25 cellular contexts compared by ENCODE assay signal in the genomic region with DNA sequence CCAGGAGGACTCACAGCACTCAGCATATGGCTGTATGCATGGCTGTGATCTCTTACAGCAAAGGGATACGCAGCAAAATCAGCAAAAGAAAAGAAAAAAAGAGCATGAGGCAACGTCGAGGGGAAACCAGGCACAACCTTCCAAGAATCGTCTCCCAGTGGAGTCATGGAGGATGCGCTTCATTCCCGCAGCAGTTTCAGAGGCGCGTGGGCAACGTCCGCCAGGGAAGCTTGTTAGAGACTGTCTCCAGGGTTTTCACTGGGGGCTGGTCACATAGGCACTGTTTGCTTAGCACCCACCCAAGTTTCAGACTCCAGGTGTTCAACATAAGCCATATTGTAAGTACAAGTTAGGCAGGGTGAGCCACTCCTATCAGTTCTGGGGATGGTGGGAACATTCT. TPM values are rescaled to one million over a fixed set of nuclear protein-coding genes. Genes with fewer than 3 reads are reported as not detected.
DNase-seq lines count a peak whose midpoint lies in the region; ATAC-seq and TF ChIP-seq lines count a peak whose summit lies in the region.
"Had no signal": no experiment of that assay in that cellular context is flagged by ENCODE, and none has a peak within 500 bp of the region (broad histone marks: within the 10 kb centered on the region; RNA-seq: fewer than 3 reads in every experiment).

No MANE protein-coding gene starts in this region.

- H3K9me3 ChIP-seq in right lobe of liver: no peaks in the 10 kb centered on the region
- H3K9me3 ChIP-seq: BE2C, BLaER1 had no signal

- no peaks in the 10 kb centered on the region for H3K27me3 Mint-ChIP-seq in brain
- peaks cover 8% of the 10 kb centered on the region for H3K27me3 Mint-ChIP-seq in glutamatergic neuron (ENCODE audit: unreplicated experiment)
- H3K27me3 Mint-ChIP-seq: CD4-positive, CD25-positive, alpha-beta regulatory T cell had no signal

- TF ChIP-seq POLR2A in right lobe of liver (IDR thresholded peaks at IDR 0.05): no peak

- H3K36me3 Mint-ChIP-seq in brain (peaks cover 17% of the 10 kb centered on the region), glutamatergic neuron (ENCODE audit: unreplicated experiment) (peaks cover 16% of the 10 kb centered on the region)
- H3K36me3 Mint-ChIP-seq: CD14-positive monocyte; CD4-positive, alpha-beta memory T cell; CD4-positive, CD25-positive, alpha-beta regulatory T cell; CD8-positive, alpha-beta memory T cell had no signal

- TF ChIP-seq CTCF in brain (conservative IDR thresholded peaks at IDR 0.05) (no peak), glutamatergic neuron (IDR thresholded peaks at IDR 0.05; ENCODE audit: partially characterized antibody, unreplicated experiment) (no peak), right lobe of liver (IDR thresholded peaks at IDR 0.05) (no peak)

- H3K27ac Mint-ChIP-seq in brain: peak overlapping the region in 4 of 5 experiments; percentile 64 to 89 (median 80)
- peak overlapping the region; percentile 29 for H3K27ac Mint-ChIP-seq in glutamatergic neuron (ENCODE audit: unreplicated experiment)
- H3K27ac Mint-ChIP-seq: CD14-positive monocyte; CD4-positive, alpha-beta memory T cell had no signal

- H3K9me3 Mint-ChIP-seq in brain (peaks cover 0 to 7% (median 0%) of the 10 kb centered on the region in 5 experiments), glutamatergic neuron (ENCODE audit: unreplicated experiment) (peaks cover 8% of the 10 kb centered on the region)

- peak overlapping the region in 2 of 5 experiments; percentile 27 to 66 for H3K4me3 Mint-ChIP-seq in brain
- H3K4me3 Mint-ChIP-seq in glutamatergic neuron (ENCODE audit: unreplicated experiment): no peak overlapping the region
- H3K4me3 Mint-ChIP-seq: CD14-positive monocyte; CD4-positive, alpha-beta memory T cell; CD4-positive, CD25-positive, alpha-beta regulatory T cell; CD8-positive, alpha-beta memory T cell had no signal

- intact Hi-C loops in right lobe of liver (cut with DNase I): no loop called here

- H3K27me3 ChIP-seq in right lobe of liver: no peaks in the 10 kb centered on the region
- H3K27me3 ChIP-seq: BE2C, BLaER1 had no signal

- H3K4me3 ChIP-seq in right lobe of liver: no peak overlapping the region
- H3K4me3 ChIP-seq: BLaER1, GM12878 had no signal

- WGBS in right lobe of liver (ENCODE audit: insufficient coverage, low coverage, low lambda C conversion rate, missing lambda C conversion rate): 66% methylated on average over 8 of the region's 10 CpGs

- ATAC-seq in HG02981 (IDR thresholded peaks at IDR 0.05; ENCODE audit: unreplicated experiment) (no peak), right lobe of liver (no peak)
- ATAC-seq: GM12878 had no signal

- no peaks in the 10 kb centered on the region for H3K4me1 ChIP-seq in right lobe of liver

- DNase-seq in NCI-H82 treated with DMSO at 0.1 percent for 48 hours (lab: John Stamatoyannopoulos, UW; ENCODE audit: unreplicated experiment) (peak; percentile 39), glutamatergic neuron (no peak), NCI-H187 treated with DMSO at 0.1 percent for 48 hours (lab: John Stamatoyannopoulos, UW) (no peak), right lobe of liver (no peak)
- DNase-seq: 8988T; ACHN; BE2C; CD4-positive, alpha-beta memory T cell; CD4-positive, CD25-positive, alpha-beta regulatory T cell; CD8-positive, alpha-beta memory T cell; COR-L47; DMS 273 treated with DMSO at 0.1 percent for 48 hours; DMS153; DMS53; DMS79; DND-41; EL; GDM1 had no signal

- H3K4me1 Mint-ChIP-seq in brain (peaks cover 68% of the 10 kb centered on the region), glutamatergic neuron (ENCODE audit: low read depth, unreplicated experiment) (peaks cover 20% of the 10 kb centered on the region)
- H3K4me1 Mint-ChIP-seq: CD14-positive monocyte; CD4-positive, alpha-beta memory T cell; CD4-positive, CD25-positive, alpha-beta regulatory T cell; CD8-positive, alpha-beta memory T cell had no signal

- H3K36me3 ChIP-seq in right lobe of liver: no peaks in the 10 kb centered on the region
- H3K36me3 ChIP-seq: BLaER1 had no signal

- H3K27ac ChIP-seq in right lobe of liver: no peak overlapping the region
- H3K27ac ChIP-seq: BLaER1 had no signal

RNA-seq across cellular contexts. Expression of a gene that starts 44.6 kb away (rescaled TPM):
- polyA plus RNA-seq in brain (ENCODE audit: insufficient read depth, low read depth, low replicate concordance): 32.7 TPM
- total RNA-seq in glutamatergic neuron (ENCODE audit: unreplicated experiment): 233 TPM
- under 1 TPM in 1 of 6 experiments, not detected in 5; 0.13 TPM for total RNA-seq in right lobe of liver
- total RNA-seq: CD4-positive, alpha-beta memory T cell; CD4-positive, CD25-positive, alpha-beta regulatory T cell; CD8-positive, alpha-beta memory T cell; Daoy; GM12878 had no signal
- polyA plus RNA-seq: AG04450; CD14-positive monocyte; CD4-positive, alpha-beta memory T cell; CD4-positive, CD25-positive, alpha-beta regulatory T cell; CD8-positive, alpha-beta memory T cell had no signal

Comparison
In these comparisons a context has a peak if more than half of its experiments do, and no peak if none do; other contexts are left out.
1. RNA of a gene that starts 44.6 kb away (total RNA-seq): 233 TPM in glutamatergic neuron (single experiment); 0.13 TPM in right lobe of liver; every median in the first group is over 100 times any median in the second.